8 cellular contexts compared by ENCODE assay signal in genomic region chr14:54420478-54421116, GRCh38. TPM values are rescaled to one million over a fixed set of nuclear protein-coding genes. Genes with fewer than 3 reads are reported as not detected.
DNase-seq lines count a peak whose midpoint lies in the region; ATAC-seq and TF ChIP-seq lines count a peak whose summit lies in the region.

No MANE protein-coding gene starts in this region.

- no peak overlapping the region for H2BK120ac ChIP-seq in mesenchymal stem cell (ENCODE audit: low read depth, low read length)

- no peak overlapping the region for H2AFZ ChIP-seq in mesenchymal stem cell (ENCODE audit: low read depth, low read length)

- WGBS in mesenchymal stem cell: 45% methylated on average over 6 of the region's 6 CpGs

- H3K4me1 Mint-ChIP-seq in immature natural killer cell: no peaks in the 10 kb centered on the region

- no peak for ATAC-seq in GM18858 (IDR thresholded peaks at IDR 0.05; ENCODE audit: unreplicated experiment)

- H3K4me3 Mint-ChIP-seq in immature natural killer cell: no peak overlapping the region

- CTCF ChIA-PET in A673 (lab: Charles Lee): interaction anchor here (0.6 to 1.0 kb wide), 2 partner anchors 15 to 54 kb away, joined by 4 to 7 read pairs; no protein-coding TSS in a partner anchor

- BruUV-seq in A673 (replicated peaks; lab: Mats Ljungman, UMichigan): no TSS peak

- H3K4ac ChIP-seq in mesenchymal stem cell (ENCODE audit: low read depth in 1 of 2, low read length in 2 of 2): no peak overlapping the region

- H2BK5ac ChIP-seq in mesenchymal stem cell (ENCODE audit: low read depth, low read length, poor library complexity, severe bottlenecking): no peak overlapping the region

- no peak overlapping the region for H2AK5ac ChIP-seq in mesenchymal stem cell (ENCODE audit: low read length, severe bottlenecking)

- no peak overlapping the region for H3K27ac ChIP-seq in A673 (ENCODE audit: low read depth, low read length, poor library complexity, severe bottlenecking)
- H3K27ac ChIP-seq in colonic mucosa: no peak overlapping the region
- H3K27ac ChIP-seq in mesenchymal stem cell (ENCODE audit: low read length, poor library complexity, severe bottlenecking): no peak overlapping the region

- peaks cover 0 to 11% (median 4%) of the 10 kb centered on the region in 3 donors for H3K36me3 Mint-ChIP-seq in immature natural killer cell

- H4K91ac ChIP-seq in mesenchymal stem cell (ENCODE audit: low read length): no peak overlapping the region

- H3K9me3 ChIP-seq in A673 (ENCODE audit: low read depth, low read length, poor library complexity, severe bottlenecking) (no peaks in the 10 kb centered on the region), colonic mucosa (no peaks in the 10 kb centered on the region), mesenchymal stem cell (ENCODE audit: control insufficient read depth, low read length) (no peaks in the 10 kb centered on the region)

- no peaks in the 10 kb centered on the region for H3K4me1 ChIP-seq in A673 (ENCODE audit: insufficient read depth, low read length, poor library complexity, severe bottlenecking)
- H3K4me1 ChIP-seq in colonic mucosa: no peaks in the 10 kb centered on the region
- H3K4me1 ChIP-seq in mesenchymal stem cell (ENCODE audit: control insufficient read depth, insufficient read depth, low read depth, low read length): no peaks in the 10 kb centered on the region

- H2BK12ac ChIP-seq in mesenchymal stem cell (ENCODE audit: low read length in 2 of 2): no peak overlapping the region

- POLR2A ChIA-PET in A673 (lab: Charles Lee; ENCODE audit: low non-redundant PET): no interaction called here

- no peak overlapping the region for H3K9ac ChIP-seq in colonic mucosa (ENCODE audit: low read depth in 2 of 2, low read length in 2 of 2)
- H3K9ac ChIP-seq in mesenchymal stem cell (ENCODE audit: low read length): peak overlapping the region; percentile 67

- H3K4me3 ChIP-seq in A673 (ENCODE audit: low read depth, low read length, poor library complexity, severe bottlenecking) (no peak overlapping the region), colonic mucosa (no peak overlapping the region), mesenchymal stem cell (ENCODE audit: insufficient read depth in 1 of 2, low read depth in 1 of 2, low read length in 2 of 2) (no peak overlapping the region)

- H3K27me3 ChIP-seq in A673 (replicated peaks; ENCODE audit: insufficient read depth, low read depth, low read length, poor library complexity) (no peaks in the 10 kb centered on the region), colonic mucosa (no peaks in the 10 kb centered on the region), mesenchymal stem cell (ENCODE audit: control insufficient read depth in 1 of 2, insufficient read depth in 1 of 2, low read length in 2 of 2) (no peaks in the 10 kb centered on the region)

- H3K9me3 Mint-ChIP-seq in immature natural killer cell: no peaks in the 10 kb centered on the region

- peaks cover 34% of the 10 kb centered on the region for H3K36me3 ChIP-seq in A673 (ENCODE audit: insufficient read depth, low read length, poor library complexity, severe bottlenecking)
- H3K36me3 ChIP-seq in colonic mucosa: no peaks in the 10 kb centered on the region
- peaks cover 0 to 40% of the 10 kb centered on the region in 2 experiments for H3K36me3 ChIP-seq in mesenchymal stem cell (ENCODE audit: control insufficient read depth in 1 of 2, insufficient read depth in 2 of 2, low read depth in 1 of 2, low read length in 2 of 2)

- no peak overlapping the region for H4K8ac ChIP-seq in mesenchymal stem cell (ENCODE audit: low read length)

- H3K79me1 ChIP-seq in mesenchymal stem cell (replicated peaks; ENCODE audit: low read length, poor library complexity, severe bottlenecking): peaks cover 1% of the 10 kb centered on the region

- H3K23ac ChIP-seq in mesenchymal stem cell (ENCODE audit: low read length in 2 of 2): no peak overlapping the region

- intact Hi-C loops in A673 (cut with micrococcal nuclease; ENCODE audit: unreplicated experiment): loop anchor here (2.0 kb wide), 1 partner anchor 54 kb away; no protein-coding TSS in a partner anchor
- intact Hi-C loops in colonic mucosa (cut with DNase I): no loop called here

- H3K14ac ChIP-seq in mesenchymal stem cell (ENCODE audit: low read length in 2 of 2): no peak overlapping the region

- no peak overlapping the region for H3K18ac ChIP-seq in mesenchymal stem cell (ENCODE audit: low read depth in 1 of 2, low read length in 2 of 2)

- DNase-seq in A673 (ENCODE audit: low spot score): peak; percentile 64
- peak; percentile 69 for DNase-seq in ELR (ENCODE audit: low read depth)
- peak; percentile 17 to 59 for DNase-seq in NCI-H526 (lab: John Stamatoyannopoulos, UW)
- DNase-seq in colonic mucosa: peak; percentile 40
- peak; percentile 72 for DNase-seq in mesenchymal stem cell
- DNase-seq in NCI-H1930 (lab: John Stamatoyannopoulos, UW): no peak
- no peak for DNase-seq in immature natural killer cell

- TF ChIP-seq CTCF in A673 (conservative IDR thresholded peaks at IDR 0.05; ENCODE audit: low read depth, low read length) (peak; percentile 70), colonic mucosa (IDR thresholded peaks at IDR 0.05) (peak; percentile 58)

- H3K27me3 Mint-ChIP-seq in immature natural killer cell (ENCODE audit: low read depth in 3 of 3): no peaks in the 10 kb centered on the region

- H2BK15ac ChIP-seq in mesenchymal stem cell (ENCODE audit: low read depth, poor library complexity, severe bottlenecking): no peak overlapping the region

- H3K4me2 ChIP-seq in mesenchymal stem cell (ENCODE audit: low read length, poor library complexity, severe bottlenecking): no peak overlapping the region

- no peak overlapping the region for H3K27ac Mint-ChIP-seq in immature natural killer cell

RNA-seq across cellular contexts. Expression of gene CNIH1, which starts 20.6 kb away (rescaled TPM):
- total RNA-seq in A673 (2021) (151 and 170 TPM in 2 replicates), colonic mucosa (100 to 1,000 TPM; 117 to 125 TPM)
- polyA plus RNA-seq in mesenchymal stem cell (2013, experiment 1 of 2): 195 TPM
- polyA plus RNA-seq in mesenchymal stem cell (2013, experiment 2 of 2): 199 TPM
- polyA plus RNA-seq in immature natural killer cell: 100 to 1,000 TPM in 1 of 3 donors, 10 to 100 TPM in 2; 59.7 to 101 (median 61.8) TPM

RNA-seq across cellular contexts. Expression of gene CDKN3, which starts 23.8 kb away (rescaled TPM):
- 108 and 112 TPM in 2 replicates for total RNA-seq in A673 (2021)
- total RNA-seq in colonic mucosa: 10 to 100 TPM; 19.1 to 59.5 TPM
- polyA plus RNA-seq in mesenchymal stem cell (2013, experiment 1 of 2): 12.2 TPM
- polyA plus RNA-seq in mesenchymal stem cell (2013, experiment 2 of 2): 14.2 TPM
- polyA plus RNA-seq in immature natural killer cell: 1 to 10 TPM; 2.7 to 6.4 (median 6.4) TPM

Comparison
In these comparisons a context has a peak if more than half of its experiments do, and no peak if none do; other contexts are left out.
1. DNase-seq: peak in A673 (single experiment), ELR (single experiment), NCI-H526 (2 of 2), colonic mucosa (single experiment) and mesenchymal stem cell (single experiment); none in NCI-H1930 (0 of 2) and immature natural killer cell (0 of 3).